8 cellular contexts compared by ENCODE assay signal in the genomic region with DNA sequence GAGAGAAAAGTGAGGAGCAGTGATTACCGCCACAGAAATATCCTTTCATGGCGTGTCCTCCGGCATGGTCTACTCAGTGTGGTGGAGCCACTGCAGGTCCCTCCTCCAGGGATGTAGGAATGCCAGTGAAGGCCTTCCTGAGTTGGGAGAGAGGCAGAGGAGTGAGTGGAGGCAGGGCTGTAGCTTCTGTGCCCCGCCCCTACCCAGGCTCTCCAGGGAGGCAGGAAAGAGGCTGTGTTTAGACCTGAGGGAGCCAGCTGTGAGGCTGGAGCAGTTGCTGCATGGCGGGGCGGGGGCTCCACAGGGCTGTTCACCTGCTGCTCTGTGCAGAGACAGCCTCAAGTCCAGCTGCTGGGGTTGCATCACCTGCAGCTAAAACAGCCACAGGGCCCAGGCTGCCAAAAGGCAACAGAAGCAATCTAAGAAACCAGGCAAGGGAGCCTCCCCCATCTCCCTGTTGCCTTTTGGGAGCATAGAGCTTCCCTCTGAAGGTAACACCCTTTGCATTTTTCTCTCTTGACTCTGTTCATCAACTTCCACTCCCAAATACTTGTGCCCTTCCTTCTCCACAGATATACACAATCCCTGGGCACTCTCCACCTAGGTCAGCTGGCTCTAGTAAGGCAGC. TPM values are rescaled to one million over a fixed set of nuclear protein-coding genes. Genes with fewer than 3 reads are reported as not detected.
DNase-seq lines count a peak whose midpoint lies in the region; ATAC-seq and TF ChIP-seq lines count a peak whose summit lies in the region.
"Had no signal": no experiment of that assay in that cellular context is flagged by ENCODE, and none has a peak within 500 bp of the region (broad histone marks: within the 10 kb centered on the region; RNA-seq: fewer than 3 reads in every experiment).

No MANE protein-coding gene starts in this region.

- H3K36me3 Mint-ChIP-seq in H9 (ENCODE audit: insufficient read depth in 1 of 3, low read depth in 3 of 3) (no peaks in the 10 kb centered on the region), mesothelial cell of epicardium (no peaks in the 10 kb centered on the region)

- peak overlapping the region; percentile 32 for H3K4me2 ChIP-seq in H9 (ENCODE audit: insufficient read depth, insufficient read length, low read length)

- no peak for ATAC-seq in HG03175 (IDR thresholded peaks at IDR 0.05; ENCODE audit: unreplicated experiment)

- H3K4me1 ChIP-seq in H9 (ENCODE audit: insufficient read depth, low read length) (peaks cover 18% of the 10 kb centered on the region; the same call in 1 of the 2 replicates), ovary (ENCODE audit: insufficient read depth) (peaks cover 6% of the 10 kb centered on the region)

- H3T11ph ChIP-seq in H9 (ENCODE audit: low read length) = no peak overlapping the region

- no peaks in the 10 kb centered on the region for H3K9me3 Mint-ChIP-seq in H9
- H3K9me3 Mint-ChIP-seq in mesothelial cell of epicardium = no peaks in the 10 kb centered on the region

- no peak overlapping the region for H2BK20ac ChIP-seq in H9 (ENCODE audit: low read depth, low read length, poor library complexity, severe bottlenecking)

- H3K27ac Mint-ChIP-seq in H9 = peak overlapping the region; percentile 63 to 91 (median 83); a peak in 6 of 7 replicates
- H3K27ac Mint-ChIP-seq in mesothelial cell of epicardium = peak overlapping the region; percentile 90

- H3K36me3 ChIP-seq in ovary = no peaks in the 10 kb centered on the region

- H3K23me2 ChIP-seq in H9 (ENCODE audit: insufficient read length, low read depth, low read length, poor library complexity, severe bottlenecking) = no peaks in the 10 kb centered on the region

- no peak overlapping the region for H4K8ac ChIP-seq in H9 (replicated peaks; ENCODE audit: insufficient read length, low read depth, low read length)

- H3K27me3 ChIP-seq in H9 (ENCODE audit: insufficient read depth, low read length) (no peaks in the 10 kb centered on the region), ovary (no peaks in the 10 kb centered on the region)

- no peaks in the 10 kb centered on the region for H3K79me1 ChIP-seq in H9 (ENCODE audit: insufficient read depth, low read depth, low read length, poor library complexity, severe bottlenecking)

- no peak overlapping the region for H3K23ac ChIP-seq in H9 (ENCODE audit: insufficient read length, low read depth, low read length)

- H3K4me3 Mint-ChIP-seq in H9 (peak overlapping the region in 1 of 2 experiments; percentile 5; a peak in 3 of 5 replicates), mesothelial cell of epicardium (no peak overlapping the region)

- DNase-seq in H9 (peak; percentile 95), NCI-H774 (lab: John Stamatoyannopoulos, UW) (peak; percentile 47), mesothelial cell of epicardium (ENCODE audit: low spot score in 2 of 2, unreplicated experiment in 2 of 2) (no peak), NCI-H1092 treated with DMSO at 0.1 percent for 48 hours (lab: John Stamatoyannopoulos, UW) (no peak), ovary (no peak)
- DNase-seq: NCI-H524 treated with DMSO at 0.1 percent for 48 hours had no signal

- no peak overlapping the region for H4K5ac ChIP-seq in H9 (ENCODE audit: insufficient read length, low read depth, low read length)

- H3K27ac ChIP-seq in H9 (ENCODE audit: insufficient read length, low read depth, low read length) (no peak overlapping the region), ovary (no peak overlapping the region)

- no peak overlapping the region for H2BK15ac ChIP-seq in H9 (ENCODE audit: low read depth, low read length)

- no peak for TF ChIP-seq POLR2A in ovary (IDR thresholded peaks at IDR 0.05)

- no CpG with 5 or more reads among the region's 6 CpGs for WGBS in H9 (ENCODE audit: extremely low coverage, insufficient read length, low lambda C conversion rate)
- WGBS in ovary, 3 donors = 79 to 87% (median 86%) methylated on average over 6 of the region's 6 CpGs

- H3K14ac ChIP-seq in H9 (ENCODE audit: insufficient read depth, low read length) = peak overlapping the region; percentile 47

- no peak overlapping the region for H3K4ac ChIP-seq in H9 (ENCODE audit: low read depth, low read length)

- H3K27me3 Mint-ChIP-seq in H9 (ENCODE audit: low read depth) = no peaks in the 10 kb centered on the region
- H3K27me3 Mint-ChIP-seq in mesothelial cell of epicardium (ENCODE audit: low read depth) = no peaks in the 10 kb centered on the region

- no peak overlapping the region for H2BK12ac ChIP-seq in H9 (ENCODE audit: insufficient read length, low read depth, low read length)

- H3K4me3 ChIP-seq in ovary = no peak overlapping the region

- H2BK5ac ChIP-seq in H9 (ENCODE audit: insufficient read length, low read length) = no peak overlapping the region

- peak overlapping the region; percentile 68 for H3K18ac ChIP-seq in H9 (ENCODE audit: insufficient read length, low read depth, low read length)

- H3K79me2 ChIP-seq in H9 (ENCODE audit: insufficient read depth, low read length) = no peaks in the 10 kb centered on the region

- H4K20me1 ChIP-seq in H9 (ENCODE audit: control insufficient read depth, insufficient read depth, insufficient read length) = no peaks in the 10 kb centered on the region

- intact Hi-C loops in ovary (cut with DNase I) = no loop called here

- TF ChIP-seq CTCF in H9 (conservative IDR thresholded peaks at IDR 0.05) (no peak), mesothelial cell of epicardium (IDR thresholded peaks at IDR 0.05; ENCODE audit: unreplicated experiment) (no peak), ovary (IDR thresholded peaks at IDR 0.05) (no peak)

- no peak overlapping the region for H2AK5ac ChIP-seq in H9 (ENCODE audit: insufficient read length, low read length)

- H2BK120ac ChIP-seq in H9 (ENCODE audit: low read depth, low read length, poor library complexity, severe bottlenecking) = no peak overlapping the region

- no peaks in the 10 kb centered on the region for H3K9me3 ChIP-seq in H9 (ENCODE audit: control insufficient read depth, low read depth, low read length)
- no peaks in the 10 kb centered on the region for H3K9me3 ChIP-seq in ovary

- no peak overlapping the region for H4K91ac ChIP-seq in H9 (ENCODE audit: insufficient read length, low read depth, low read length)

- no peak overlapping the region for H3K9ac ChIP-seq in H9 (ENCODE audit: extremely low read depth, insufficient read length, low read length)

- no peak overlapping the region for H2AFZ ChIP-seq in H9 (ENCODE audit: low read length)

- no peak overlapping the region for H3K56ac ChIP-seq in H9 (ENCODE audit: insufficient read length, low read depth, low read length)

- peaks cover 41 to 48% of the 10 kb centered on the region in 2 experiments for H3K4me1 Mint-ChIP-seq in H9
- peaks cover 23% of the 10 kb centered on the region for H3K4me1 Mint-ChIP-seq in mesothelial cell of epicardium

- no peak for TF ChIP-seq EP300 in ovary (IDR thresholded peaks at IDR 0.05)

RNA-seq across cellular contexts. Expression of gene ANXA9, which starts 0.8 kb away (rescaled TPM):
- 0.81 and 0.92 TPM in 2 replicates for total RNA-seq in H9 (2021)
- 1.2 TPM in 3 replicates for total RNA-seq in mesothelial cell of epicardium
- total RNA-seq in ovary = 1 to 10 TPM in 3 of 7 donors, under 1 TPM in 4; 0.24 to 6.9 (median 0.79) TPM
- polyA plus RNA-seq in ovary = 1 to 10 TPM in 1 of 2 donors, under 1 TPM in 1; 0.44 to 1.2 TPM
- total RNA-seq: pulmonary artery endothelial cell had no signal

RNA-seq across cellular contexts. Expression of gene CERS2, which starts 6.7 kb away (rescaled TPM):
- 201 and 209 TPM in 2 replicates for total RNA-seq in H9 (2021)
- total RNA-seq in mesothelial cell of epicardium = 127 to 137 TPM (median 132 TPM) in 3 replicates
- total RNA-seq in ovary = 100 to 1,000 TPM in 5 of 7 donors, 10 to 100 TPM in 2; 91.9 to 198 (median 156) TPM
- 100 to 1,000 TPM; 124 to 339 TPM for polyA plus RNA-seq in ovary

RNA-seq across cellular contexts. Expression of gene MINDY1, which starts 25.4 kb away (rescaled TPM):
- total RNA-seq in H9 (2021) = 6.4 and 6.8 TPM in 2 replicates
- 29.7 to 31.7 TPM (median 30.9 TPM) in 3 replicates for total RNA-seq in mesothelial cell of epicardium
- 10 to 100 TPM; 17.1 to 35.6 (median 26.9) TPM for total RNA-seq in ovary
- polyA plus RNA-seq in ovary = 10 to 100 TPM; 22.1 to 33.0 TPM

RNA-seq across cellular contexts. Expression of gene PRUNE1, which starts 27.0 kb away (rescaled TPM):
- 21.0 and 22.3 TPM in 2 replicates for total RNA-seq in H9 (2021)
- 25.0 to 25.8 TPM (median 25.4 TPM) in 3 replicates for total RNA-seq in mesothelial cell of epicardium
- total RNA-seq in ovary = 10 to 100 TPM; 19.1 to 27.2 (median 22.9) TPM
- 10 to 100 TPM; 17.2 to 30.7 TPM for polyA plus RNA-seq in ovary

RNA-seq across cellular contexts. Expression of gene BNIPL, which starts 55.1 kb away (rescaled TPM):
- total RNA-seq in H9 (2021) (1.2 and 1.5 TPM in 2 replicates), mesothelial cell of epicardium (4.2 to 5.7 TPM (median 4.6 TPM) in 3 replicates), ovary (10 to 100 TPM in 1 of 7 donors, 1 to 10 TPM in 1, under 1 TPM in 5; 0.17 to 10.6 (median 0.60) TPM)
- polyA plus RNA-seq in ovary = under 1 TPM; 0.13 to 0.32 TPM

Comparison
In these comparisons a context has a peak if more than half of its experiments do, and no peak if none do; other contexts are left out.
1. DNase-seq: peak in H9 (single experiment) and NCI-H774 (single experiment); none in mesothelial cell of epicardium (0 of 2), NCI-H1092 treated with DMSO at 0.1 percent for 48 hours (single experiment) and ovary (0 of 5).